In genomic region chr2:88234760-88235159, GRCh38 we compare ENCODE assay signal across 24 cellular contexts.
"Had no signal": no experiment of that assay in that cellular context is flagged by ENCODE, and none has a peak within 500 bp of the region (broad histone marks: within the 10 kb centered on the region; RNA-seq: fewer than 3 reads in every experiment).

No MANE protein-coding gene starts in this region.

- H3K9me3 ChIP-seq: adrenal gland, esophagus squamous epithelium, neutrophil, right atrium auricular region, tibial nerve had no signal

- H3K9me3 Mint-ChIP-seq: activated T-cell treated with anti-CD3 and anti-CD28 coated beads, Interleukin-2, amount 50 U/mL, for 24 hours had no signal

- ATAC-seq: left ventricle myocardium superior; naive thymus-derived CD8-positive, alpha-beta T cell; T-cell had no signal

- H3K36me3 Mint-ChIP-seq: activated naive CD4-positive, alpha-beta T cell treated with anti-CD3 and anti-CD28 coated beads, Interleukin-2, amount 50 U/mL, for 24 hours; T-cell had no signal

- H3K4me1 Mint-ChIP-seq: activated naive CD4-positive, alpha-beta T cell treated with anti-CD3 and anti-CD28 coated beads, Interleukin-2, amount 50 U/mL, for 24 hours; T-cell had no signal

- H3K4me3 ChIP-seq: adrenal gland, coronary artery, esophagus squamous epithelium, right atrium auricular region, tibial nerve had no signal

- H3K4me3 Mint-ChIP-seq: activated naive CD4-positive, alpha-beta T cell treated with anti-CD3 and anti-CD28 coated beads, Interleukin-2, amount 50 U/mL, for 24 hours; activated T-cell treated with anti-CD3 and anti-CD28 coated beads, Interleukin-2, amount 50 U/mL, for 24 hours; naive thymus-derived CD8-positive, alpha-beta T cell; T-cell had no signal

- H3K27ac ChIP-seq: adrenal gland, coronary artery, esophagus squamous epithelium, neutrophil, right atrium auricular region, tibial nerve, WERI-Rb-1 had no signal

- H3K4me1 ChIP-seq: adrenal gland, esophagus squamous epithelium, right atrium auricular region, tibial nerve had no signal

- DNase-seq: activated CD4-positive, alpha-beta T cell treated with anti-CD3 and anti-CD28 coated beads, Interleukin-2, amount 50 U/mL, for 48 hours; activated effector memory CD4-positive, alpha-beta T cell treated with anti-CD3 and anti-CD28 coated beads, Interleukin-2, amount 50 U/mL, for 16 hours; activated T-cell treated with anti-CD3 and anti-CD28 coated beads, Interleukin-2, amount 50 U/mL, for 24 hours; caudate nucleus; esophagus squamous epithelium; hippocampal formation; kidney; left ventricle myocardium superior; mesenchymal stem cell; naive thymus-derived CD8-positive, alpha-beta T cell; posterior cingulate gyrus; small intestine; stimulated activated CD4-positive, alpha-beta T cell treated with anti-CD3 and anti-CD28 coated beads, Interleukin-4, amount 100 ng/mL, for 24 hours; stimulated activated naive CD4-positive, alpha-beta T cell; substantia nigra; T-cell; T-helper 9 cell; WERI-Rb-1 had no signal

- H3K36me3 ChIP-seq: adrenal gland, esophagus squamous epithelium, neutrophil, right atrium auricular region, tibial nerve, WERI-Rb-1 had no signal

- H3K27me3 ChIP-seq: adrenal gland, neutrophil, right atrium auricular region, tibial nerve had no signal

- H3K27ac Mint-ChIP-seq: activated naive CD4-positive, alpha-beta T cell treated with anti-CD3 and anti-CD28 coated beads, Interleukin-2, amount 50 U/mL, for 24 hours; activated T-cell treated with anti-CD3 and anti-CD28 coated beads, Interleukin-2, amount 50 U/mL, for 24 hours; naive thymus-derived CD8-positive, alpha-beta T cell; T-cell had no signal
